Comparison of ENCODE assay signal across 11 cellular contexts in genomic region chr14:36383674-36384421, GRCh38.
A peak's percentile ranks its signal among the peaks of the same experiment; 100 is the strongest.
DNase-seq lines count a peak whose midpoint lies in the region; ATAC-seq and TF ChIP-seq lines count a peak whose summit lies in the region.
"Had no signal": no experiment of that assay in that cellular context is flagged by ENCODE, and none has a peak within 500 bp of the region (broad histone marks: within the 10 kb centered on the region; RNA-seq: fewer than 3 reads in every experiment).

No MANE protein-coding gene starts in this region.

- H3K36me3 ChIP-seq in ascending aorta: no peaks in the 10 kb centered on the region

- intact Hi-C loops in ascending aorta (cut with DNase I) (loop anchor here (5.0 kb wide), 1 partner anchor 62 kb away; the partner anchor contains the start of gene MBIP), left cardiac atrium (cut with DNase I) (no loop called here), posterior cingulate gyrus (cut with DNase I) (no loop called here)

- H3K27me3 ChIP-seq in ascending aorta: no peaks in the 10 kb centered on the region

- ATAC-seq in left cardiac atrium: peak; percentile 99 to 100
- no peak for ATAC-seq in GM21737 (IDR thresholded peaks at IDR 0.05; ENCODE audit: unreplicated experiment)

- no peaks in the 10 kb centered on the region for H3K9me3 ChIP-seq in ascending aorta

- peak overlapping the region; percentile 76 to 86 for H3K27ac ChIP-seq in ascending aorta

- DNase-seq in DMS79 treated with DMSO at 0.1 percent for 48 hours (lab: John Stamatoyannopoulos, UW) (peak; percentile 77), ascending aorta (ENCODE audit: low spot score in 2 of 2) (peak; percentile 49 to 83), left cardiac atrium (peak; percentile 53), posterior cingulate gyrus (peak in 7 of 10 donors; percentile 10 to 90 (median 37)), NCI-H226 (no peak), islet precursor cell (no peak), NCI-H748 treated with DMSO at 0.1 percent for 48 hours (lab: John Stamatoyannopoulos, UW) (no peak)
- DNase-seq: activated T-cell treated with anti-CD3 and anti-CD28 coated beads for 4 hours, EL, Kasumi-1 had no signal

- H3K4me1 ChIP-seq in ascending aorta: peaks cover 0 to 6% of the 10 kb centered on the region in 2 donors

- no peak overlapping the region for H3K4me3 ChIP-seq in ascending aorta

- TF ChIP-seq CTCF in ascending aorta (IDR thresholded peaks at IDR 0.05): no peak

Comparison
In these comparisons a context has a peak if more than half of its experiments do, and no peak if none do; other contexts are left out.
1. DNase-seq: peak in DMS79 treated with DMSO at 0.1 percent for 48 hours (single experiment), ascending aorta (2 of 2), left cardiac atrium (single experiment) and posterior cingulate gyrus (7 of 10); none in NCI-H226 (single experiment), islet precursor cell (single experiment) and NCI-H748 treated with DMSO at 0.1 percent for 48 hours (single experiment).